16 cellular contexts compared by ENCODE assay signal in the genomic region with DNA sequence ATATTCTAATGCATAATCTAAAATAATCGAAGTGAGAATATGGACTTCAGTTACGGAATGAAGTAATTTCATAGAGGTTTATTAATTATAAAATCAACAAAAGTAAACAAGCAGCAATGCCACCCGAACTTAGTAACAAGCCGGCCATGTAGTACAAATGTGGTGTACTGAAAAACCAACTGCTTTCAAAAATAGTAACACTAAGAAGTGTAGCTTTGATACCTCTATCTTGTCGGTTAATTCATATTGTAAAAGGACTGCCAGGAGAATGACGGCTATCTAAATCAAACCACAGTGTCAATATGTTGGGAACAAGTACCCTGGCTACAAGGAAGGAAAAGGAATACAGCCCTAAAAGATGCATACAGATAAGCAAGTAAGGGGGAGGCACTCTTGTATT.
"Had no signal": no experiment of that assay in that cellular context is flagged by ENCODE, and none has a peak within 500 bp of the region (broad histone marks: within the 10 kb centered on the region; RNA-seq: fewer than 3 reads in every experiment).

No MANE protein-coding gene starts in this region.

- H3K27me3 ChIP-seq: neural progenitor cell had no signal

- H3K4me3 ChIP-seq: neural progenitor cell had no signal

- H3K4me2 ChIP-seq: neural progenitor cell had no signal

- H3K27me3 Mint-ChIP-seq: activated B cell treated with CpG ODN at 0.5 μM for 24 hours; activated CD4-positive, alpha-beta memory T cell treated with anti-CD3 and anti-CD28 coated beads for 36 hours; stimulated activated naive CD8-positive, alpha-beta T cell treated with anti-CD3 and anti-CD28 coated beads, Interleukin-15, amount 100 ng/mL, for 72 hours; type B pancreatic cell had no signal

- H3K27ac ChIP-seq: neural progenitor cell had no signal

- H3K9me3 Mint-ChIP-seq: activated B cell treated with CpG ODN at 0.5 μM for 24 hours; activated CD4-positive, alpha-beta memory T cell treated with anti-CD3 and anti-CD28 coated beads for 36 hours; activated naive CD4-positive, alpha-beta T cell treated with anti-CD3 and anti-CD28 coated beads, Interleukin-2, amount 50 U/mL, for 72 hours; neural progenitor cell; stimulated activated naive CD8-positive, alpha-beta T cell treated with anti-CD3 and anti-CD28 coated beads, Interleukin-15, amount 100 ng/mL, for 72 hours; type B pancreatic cell had no signal

- H3K27ac Mint-ChIP-seq: activated B cell treated with CpG ODN at 0.5 μM for 24 hours; activated CD4-positive, alpha-beta memory T cell treated with anti-CD3 and anti-CD28 coated beads for 36 hours; neural progenitor cell; stimulated activated naive CD8-positive, alpha-beta T cell treated with anti-CD3 and anti-CD28 coated beads, Interleukin-15, amount 100 ng/mL, for 72 hours; type B pancreatic cell had no signal

- H3K4me1 Mint-ChIP-seq: activated B cell treated with CpG ODN at 0.5 μM for 24 hours; neural progenitor cell; stimulated activated naive CD8-positive, alpha-beta T cell treated with anti-CD3 and anti-CD28 coated beads, Interleukin-15, amount 100 ng/mL, for 72 hours had no signal

- H3K4me1 ChIP-seq: neural progenitor cell had no signal

- H3K9ac ChIP-seq: neural progenitor cell had no signal

- DNase-seq: activated B cell treated with CpG ODN at 0.5 μM for 24 hours; activated CD4-positive, alpha-beta memory T cell treated with anti-CD3 and anti-CD28 coated beads for 36 hours; activated CD4-positive, alpha-beta T cell treated with anti-CD3 and anti-CD28 coated beads for 4 hours; activated gamma-delta T cell treated with Interleukin-2 at 50 U/mL for 16 hours; activated T-cell treated with anti-CD3 and anti-CD28 coated beads, Interleukin-2, amount 50 U/mL, for 1 hour; amniotic stem cell; dermis blood vessel endothelial cell; effector memory CD4-positive, alpha-beta T cell; foreskin fibroblast; islet precursor cell; midbrain; stimulated activated naive CD8-positive, alpha-beta T cell treated with anti-CD3 and anti-CD28 coated beads, Interleukin-15, amount 100 ng/mL, for 72 hours; SW 1271 had no signal

- ATAC-seq: stimulated activated naive CD8-positive, alpha-beta T cell treated with anti-CD3 and anti-CD28 coated beads, Interleukin-15, amount 100 ng/mL, for 72 hours had no signal

- H2AFZ ChIP-seq: neural progenitor cell had no signal

- H3K4me3 Mint-ChIP-seq: activated B cell treated with CpG ODN at 0.5 μM for 24 hours; activated CD4-positive, alpha-beta memory T cell treated with anti-CD3 and anti-CD28 coated beads for 36 hours; neural progenitor cell; stimulated activated naive CD8-positive, alpha-beta T cell treated with anti-CD3 and anti-CD28 coated beads, Interleukin-15, amount 100 ng/mL, for 72 hours; type B pancreatic cell had no signal
